In the genomic region with DNA sequence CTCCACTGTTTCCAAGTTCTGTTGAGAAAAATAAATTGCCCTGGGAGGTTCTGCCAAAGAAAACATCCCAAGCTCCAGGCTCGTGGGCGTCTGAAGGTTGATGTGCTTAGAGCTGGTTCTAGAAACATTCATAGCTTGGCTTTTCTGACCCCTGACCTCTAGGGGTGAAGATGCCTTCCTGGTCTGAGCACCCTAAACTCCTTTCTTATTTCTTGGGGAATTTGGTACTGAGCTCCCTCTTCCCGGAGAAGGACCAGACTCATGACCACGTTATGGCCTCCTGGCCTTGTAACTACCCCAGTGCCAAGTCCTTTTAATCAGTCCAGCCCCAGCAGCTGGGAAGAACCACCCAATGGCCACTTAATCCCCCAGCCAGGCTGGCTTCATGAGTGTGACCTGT, we compare ENCODE assay signal across 14 cellular contexts.
A peak's percentile ranks its signal among the peaks of the same experiment; 100 is the strongest.
DNase-seq lines count a peak whose midpoint lies in the region; ATAC-seq and TF ChIP-seq lines count a peak whose summit lies in the region.
"Had no signal": no experiment of that assay in that cellular context is flagged by ENCODE, and none has a peak within 500 bp of the region (broad histone marks: within the 10 kb centered on the region; RNA-seq: fewer than 3 reads in every experiment).

No MANE protein-coding gene starts in this region.

- DNase-seq in choroid plexus epithelial cell (ENCODE audit: low read depth) (peak; percentile 31), DMS153 treated with DMSO at 0.1 percent for 48 hours (lab: John Stamatoyannopoulos, UW; ENCODE audit: unreplicated experiment) (no peak)
- DNase-seq in naive thymus-derived CD4-positive, alpha-beta T cell: no peak
- DNase-seq in activated CD4-positive, alpha-beta memory T cell treated with anti-CD3 and anti-CD28 coated beads for 36 hours: no peak
- DNase-seq: COR-L47, DMS53, NCI-H1436 treated with DMSO at 0.1 percent for 48 hours, NCI-H2081, NCI-H524 had no signal

- no peaks in the 10 kb centered on the region for H3K36me3 Mint-ChIP-seq in naive thymus-derived CD4-positive, alpha-beta T cell
- H3K36me3 Mint-ChIP-seq in activated CD4-positive, alpha-beta memory T cell treated with anti-CD3 and anti-CD28 coated beads for 36 hours: no peaks in the 10 kb centered on the region

- intact Hi-C loops in naive thymus-derived CD4-positive, alpha-beta T cell (cut with micrococcal nuclease): no loop called here
- intact Hi-C loops in activated CD4-positive, alpha-beta memory T cell treated with anti-CD3 and anti-CD28 coated beads for 36 hours (cut with micrococcal nuclease): no loop called here

- H3K4me3 ChIP-seq in HEK293 (ENCODE audit: low read depth, low read length) (no peak overlapping the region), choroid plexus epithelial cell (ENCODE audit: low read depth, low read length) (no peak overlapping the region), gastroesophageal sphincter (no peak overlapping the region), stomach smooth muscle (ENCODE audit: low read length in 2 of 2) (no peak overlapping the region)
- H3K4me3 ChIP-seq in naive thymus-derived CD4-positive, alpha-beta T cell (ENCODE audit: low read length): no peak overlapping the region

- peaks cover 0 to 3% (median 0%) of the 10 kb centered on the region in 5 donors for H3K27me3 Mint-ChIP-seq in naive thymus-derived CD4-positive, alpha-beta T cell
- H3K27me3 Mint-ChIP-seq in activated CD4-positive, alpha-beta memory T cell treated with anti-CD3 and anti-CD28 coated beads for 36 hours: no peaks in the 10 kb centered on the region

- no peaks in the 10 kb centered on the region for H3K36me3 ChIP-seq in HEK293 (ENCODE audit: control insufficient read depth in 2 of 2, insufficient read depth in 1 of 2, low read length in 2 of 2)
- H3K36me3 ChIP-seq in gastroesophageal sphincter: peaks cover 0 to 47% of the 10 kb centered on the region in 2 donors
- H3K36me3 ChIP-seq in stomach smooth muscle (ENCODE audit: control insufficient read depth in 2 of 2, insufficient read depth in 2 of 2, low read length in 2 of 2): peaks cover 38 to 40% of the 10 kb centered on the region in 2 donors
- no peaks in the 10 kb centered on the region for H3K36me3 ChIP-seq in naive thymus-derived CD4-positive, alpha-beta T cell (ENCODE audit: control insufficient read depth in 2 of 3, insufficient read depth in 3 of 3, low read length in 3 of 3)

- H3K27ac Mint-ChIP-seq in naive thymus-derived CD4-positive, alpha-beta T cell: no peak overlapping the region
- no peak overlapping the region for H3K27ac Mint-ChIP-seq in activated CD4-positive, alpha-beta memory T cell treated with anti-CD3 and anti-CD28 coated beads for 36 hours

- H3K4me1 ChIP-seq in HEK293 (ENCODE audit: control insufficient read depth, insufficient read depth, low read length) (no peaks in the 10 kb centered on the region), gastroesophageal sphincter (peaks cover 3 to 100% (median 6%) of the 10 kb centered on the region in 3 donors), stomach smooth muscle (ENCODE audit: control insufficient read depth, insufficient read depth, low read length) (peaks cover 65% of the 10 kb centered on the region)
- no peaks in the 10 kb centered on the region for H3K4me1 ChIP-seq in naive thymus-derived CD4-positive, alpha-beta T cell (ENCODE audit: control insufficient read depth in 2 of 2, insufficient read depth in 2 of 2, low read length in 2 of 2)

- no peak for TF ChIP-seq EP300 in gastroesophageal sphincter (IDR thresholded peaks at IDR 0.05)

- no peak overlapping the region for H3K9ac ChIP-seq in stomach smooth muscle (ENCODE audit: low read length in 2 of 2)

- no peaks in the 10 kb centered on the region for H3K9me3 ChIP-seq in HEK293 (ENCODE audit: control insufficient read depth, insufficient read depth, low read depth, low read length)
- no peaks in the 10 kb centered on the region for H3K9me3 ChIP-seq in gastroesophageal sphincter
- no peaks in the 10 kb centered on the region for H3K9me3 ChIP-seq in stomach smooth muscle (ENCODE audit: control insufficient read depth in 2 of 2, low read length in 2 of 2)
- H3K9me3 ChIP-seq in naive thymus-derived CD4-positive, alpha-beta T cell (ENCODE audit: control insufficient read depth in 2 of 3, low read length in 3 of 3): no peaks in the 10 kb centered on the region

- no peak for TF ChIP-seq CTCF in HEK293 (tag by site-specific recombination; IDR thresholded peaks at IDR 0.05)
- TF ChIP-seq CTCF in choroid plexus epithelial cell (conservative IDR thresholded peaks at IDR 0.05; ENCODE audit: low read depth, low read length): no peak
- TF ChIP-seq CTCF in gastroesophageal sphincter (IDR thresholded peaks at IDR 0.05): no peak

- WGBS in gastroesophageal sphincter (ENCODE audit: low coverage in 1 of 2), 2 donors: 0 to 14% methylated on average over 1 of the region's 4 CpGs

- CTCF ChIA-PET in HEK293 (lab: Yijun Ruan, JAX): interaction anchor here (0.9 to 2.4 kb wide), 2 partner anchors 13 to 32 kb away, joined by 4 to 8 read pairs; no protein-coding TSS in a partner anchor
- CTCF ChIA-PET in naive thymus-derived CD4-positive, alpha-beta T cell (lab: Charles Lee): interaction anchor here (0.6 kb wide), 1 partner anchor 318 kb away, joined by 3 read pairs; no protein-coding TSS in a partner anchor
- CTCF ChIA-PET in activated CD4-positive, alpha-beta memory T cell treated with anti-CD3 and anti-CD28 coated beads for 36 hours (lab: Charles Lee): no interaction called here

- H3K27ac ChIP-seq in HEK293 (ENCODE audit: extremely low read depth, low read depth, low read length): no peak overlapping the region
- H3K27ac ChIP-seq in gastroesophageal sphincter: peak overlapping the region; percentile 76 to 79 (median 77)
- H3K27ac ChIP-seq in stomach smooth muscle (ENCODE audit: low read length): peak overlapping the region; percentile 80
- H3K27ac ChIP-seq in naive thymus-derived CD4-positive, alpha-beta T cell (ENCODE audit: low read depth, low read length): no peak overlapping the region
- H3K27ac ChIP-seq: C4-2B had no signal

- H3K27me3 ChIP-seq in gastroesophageal sphincter (no peaks in the 10 kb centered on the region), stomach smooth muscle (ENCODE audit: control insufficient read depth in 1 of 2, insufficient read depth in 2 of 2, low read length in 2 of 2) (no peaks in the 10 kb centered on the region)
- no peaks in the 10 kb centered on the region for H3K27me3 ChIP-seq in naive thymus-derived CD4-positive, alpha-beta T cell (ENCODE audit: control insufficient read depth in 2 of 2, insufficient read depth in 2 of 2, low read length in 2 of 2)

- POLR2A ChIA-PET in HEK293 (lab: Yijun Ruan, JAX): no interaction called here
- POLR2A ChIA-PET in naive thymus-derived CD4-positive, alpha-beta T cell (lab: Charles Lee): no interaction called here
- POLR2A ChIA-PET in activated CD4-positive, alpha-beta memory T cell treated with anti-CD3 and anti-CD28 coated beads for 36 hours (lab: Charles Lee): no interaction called here

- H3K4me3 Mint-ChIP-seq in naive thymus-derived CD4-positive, alpha-beta T cell: no peak overlapping the region
- no peak overlapping the region for H3K4me3 Mint-ChIP-seq in activated CD4-positive, alpha-beta memory T cell treated with anti-CD3 and anti-CD28 coated beads for 36 hours

- no peak for TF ChIP-seq POLR2A in gastroesophageal sphincter (IDR thresholded peaks at IDR 0.05)

- H3K4me1 Mint-ChIP-seq in naive thymus-derived CD4-positive, alpha-beta T cell: peaks cover 0 to 6% (median 0%) of the 10 kb centered on the region in 7 donors
- H3K4me1 Mint-ChIP-seq in activated CD4-positive, alpha-beta memory T cell treated with anti-CD3 and anti-CD28 coated beads for 36 hours (ENCODE audit: low read depth): no peaks in the 10 kb centered on the region

- ATAC-seq in gastroesophageal sphincter (no peak), GM21737 (IDR thresholded peaks at IDR 0.05; ENCODE audit: unreplicated experiment) (no peak)
- ATAC-seq in naive thymus-derived CD4-positive, alpha-beta T cell: no peak

- peaks cover 0 to 2% (median 0%) of the 10 kb centered on the region in 11 donors for H3K9me3 Mint-ChIP-seq in naive thymus-derived CD4-positive, alpha-beta T cell
- no peaks in the 10 kb centered on the region for H3K9me3 Mint-ChIP-seq in activated CD4-positive, alpha-beta memory T cell treated with anti-CD3 and anti-CD28 coated beads for 36 hours

TF ChIP-seq in HEK293, 187 proteins besides CTCF, POLR2A, EP300 and RAD21:
- peak; percentile 65 for TF ChIP-seq ZNF585B (tag by site-specific recombination; IDR thresholded peaks at IDR 0.05)
- peak; percentile 50 for TF ChIP-seq ZFHX2 (tag by site-specific recombination; conservative IDR thresholded peaks at IDR 0.05)
- TF ChIP-seq EGR2 (tag by site-specific recombination; IDR thresholded peaks at IDR 0.05; ENCODE audit: low read depth): peak; percentile 47; the same call in 1 of the 2 replicates
- peak; percentile 19; the same call in 1 of the 2 replicates for TF ChIP-seq ZNF600 (tag by site-specific recombination; IDR thresholded peaks at IDR 0.05)
- TF ChIP-seq SCRT1 (tag by site-specific recombination; IDR thresholded peaks at IDR 0.05; ENCODE audit: borderline replicate concordance): no peak

Comparison
In these comparisons a context has a peak if more than half of its experiments do, and no peak if none do; other contexts are left out.
1. H3K27ac ChIP-seq: peak in gastroesophageal sphincter (4 of 4) and stomach smooth muscle (single experiment); none in HEK293 (single experiment) and naive thymus-derived CD4-positive, alpha-beta T cell (single experiment).